ENCODE assay signal across 11 cellular contexts in genomic region chr4:7892212-7893019, GRCh38. TPM values are rescaled to one million over a fixed set of nuclear protein-coding genes. Genes with fewer than 3 reads are reported as not detected.
A peak's percentile ranks its signal among the peaks of the same experiment; 100 is the strongest.
DNase-seq lines count a peak whose midpoint lies in the region; ATAC-seq and TF ChIP-seq lines count a peak whose summit lies in the region.
"Had no signal": no experiment of that assay in that cellular context is flagged by ENCODE, and none has a peak within 500 bp of the region (broad histone marks: within the 10 kb centered on the region; RNA-seq: fewer than 3 reads in every experiment).

No MANE protein-coding gene starts in this region.

- peaks cover 4% of the 10 kb centered on the region for H3K9me3 ChIP-seq in smooth muscle cell (replicated peaks; ENCODE audit: low read depth)

- H3K4me3 Mint-ChIP-seq in GM23338, result no peak overlapping the region
- peak overlapping the region; percentile 81 for H3K4me3 Mint-ChIP-seq in glutamatergic neuron (ENCODE audit: unreplicated experiment)
- H3K4me3 Mint-ChIP-seq: activated CD4-positive, alpha-beta memory T cell treated with anti-CD3 and anti-CD28 coated beads for 36 hours; natural killer cell had no signal

- H3K79me2 ChIP-seq in GM23338 (replicated peaks; ENCODE audit: insufficient read depth) (peaks cover 86% of the 10 kb centered on the region), smooth muscle cell (ENCODE audit: low read depth) (peaks cover 82% of the 10 kb centered on the region)

- H3K9me2 ChIP-seq in GM23338 (ENCODE audit: insufficient read depth), result no peaks in the 10 kb centered on the region

- DNase-seq in GM23338 (ENCODE audit: low spot score) (no peak), glutamatergic neuron (peak; percentile 94), smooth muscle cell (lab: John Stamatoyannopoulos, UW; ENCODE audit: unreplicated experiment) (no peak), Kasumi-1 (lab: John Stamatoyannopoulos, UW) (no peak)
- DNase-seq in activated CD8-positive, alpha-beta memory T cell treated with anti-CD3 and anti-CD28 coated beads, Interleukin-2, amount 50 U/mL, for 48 hours, result no peak
- DNase-seq: activated CD4-positive, alpha-beta memory T cell treated with anti-CD3 and anti-CD28 coated beads for 36 hours; amniotic stem cell; natural killer cell had no signal

- peak; percentile 49 for ATAC-seq in GM23338
- ATAC-seq in SK-N-SH treated with all-trans-retinoic acid at 6 μM for 48 hours, result peak; percentile 59
- ATAC-seq in HG03097 (IDR thresholded peaks at IDR 0.05; ENCODE audit: low FRiP score, unreplicated experiment), result no peak
- ATAC-seq in HG02970 (IDR thresholded peaks at IDR 0.05; ENCODE audit: low FRiP score, unreplicated experiment), result no peak
- ATAC-seq: natural killer cell had no signal

- H3K4me2 ChIP-seq in GM23338 (no peak overlapping the region), smooth muscle cell (peak overlapping the region; percentile 21)

- H3K9me3 Mint-ChIP-seq in GM23338 (peaks cover 11% of the 10 kb centered on the region), glutamatergic neuron (ENCODE audit: unreplicated experiment) (peaks cover 64% of the 10 kb centered on the region)

- peaks cover 38% of the 10 kb centered on the region for H3K4me1 ChIP-seq in GM23338 (ENCODE audit: insufficient read depth)
- H3K4me1 ChIP-seq in smooth muscle cell (ENCODE audit: low read depth), result no peaks in the 10 kb centered on the region

- H3K36me3 Mint-ChIP-seq in GM23338 (ENCODE audit: low read depth) (peaks cover 8% of the 10 kb centered on the region; the same call in 2 of the 3 replicates), glutamatergic neuron (ENCODE audit: unreplicated experiment) (peaks cover 11% of the 10 kb centered on the region)

- H3K27ac ChIP-seq in GM23338 (ENCODE audit: low read depth) (no peak overlapping the region), smooth muscle cell (ENCODE audit: low read depth) (peak overlapping the region; percentile 37)

- TF ChIP-seq CTCF in GM23338 (conservative IDR thresholded peaks at IDR 0.05; ENCODE audit: low read depth in 2 of 2) (no peak), glutamatergic neuron (IDR thresholded peaks at IDR 0.05; ENCODE audit: partially characterized antibody, unreplicated experiment) (no peak), smooth muscle cell (IDR thresholded peaks at IDR 0.05; ENCODE audit: borderline replicate concordance, insufficient read depth, poor library complexity, severe bottlenecking) (no peak)

- H2AFZ ChIP-seq in GM23338 (no peak overlapping the region), smooth muscle cell (ENCODE audit: low read depth) (no peak overlapping the region)

- no peaks in the 10 kb centered on the region for H3F3A ChIP-seq in GM23338 (replicated peaks; ENCODE audit: low read depth)
- H3F3A ChIP-seq in smooth muscle cell (ENCODE audit: low read depth), result peaks cover 3% of the 10 kb centered on the region

- H3K36me3 ChIP-seq in GM23338 (ENCODE audit: insufficient read depth), result no peaks in the 10 kb centered on the region; the same call in 1 of the 2 replicates
- H3K36me3 ChIP-seq in smooth muscle cell (ENCODE audit: low read depth), result no peaks in the 10 kb centered on the region

- H3K4me3 ChIP-seq in GM23338 (no peak overlapping the region), smooth muscle cell (no peak overlapping the region)

- H4K20me1 ChIP-seq in GM23338 (replicated peaks; ENCODE audit: insufficient read depth) (no peaks in the 10 kb centered on the region), smooth muscle cell (ENCODE audit: low read depth) (peaks cover 53% of the 10 kb centered on the region)

- 63% methylated on average over 12 of the region's 12 CpGs for WGBS in smooth muscle cell (ENCODE audit: low lambda C conversion rate)

- H3K27me3 Mint-ChIP-seq in GM23338 (ENCODE audit: insufficient read depth, low read depth, poor library complexity) (peaks cover 2% of the 10 kb centered on the region), glutamatergic neuron (ENCODE audit: unreplicated experiment) (peaks cover 60% of the 10 kb centered on the region)
- H3K27me3 Mint-ChIP-seq: activated CD4-positive, alpha-beta memory T cell treated with anti-CD3 and anti-CD28 coated beads for 36 hours had no signal

- H3K27me3 ChIP-seq in GM23338 (ENCODE audit: insufficient read depth) (no peaks in the 10 kb centered on the region), smooth muscle cell (ENCODE audit: low read depth) (no peaks in the 10 kb centered on the region)

- H3K9ac ChIP-seq in smooth muscle cell (ENCODE audit: low read depth), result no peak overlapping the region

- H3K4me1 Mint-ChIP-seq in GM23338, result peaks cover 43% of the 10 kb centered on the region
- peaks cover 71% of the 10 kb centered on the region for H3K4me1 Mint-ChIP-seq in glutamatergic neuron (ENCODE audit: low read depth, unreplicated experiment)

- H3K27ac Mint-ChIP-seq in GM23338 (no peak overlapping the region), glutamatergic neuron (ENCODE audit: unreplicated experiment) (peak overlapping the region; percentile 99)
- H3K27ac Mint-ChIP-seq: activated CD4-positive, alpha-beta memory T cell treated with anti-CD3 and anti-CD28 coated beads for 36 hours; natural killer cell had no signal

TF ChIP-seq in GM23338, 12 proteins besides CTCF, POLR2A, EP300 and RAD21 (continues in another document):
- no peak for TF ChIP-seq EZH2phosphoT487 (IDR thresholded peaks at IDR 0.05; ENCODE audit: unreplicated experiment)
- TF ChIP-seq CREB1 (CRISPR knock-in tag; IDR thresholded peaks at IDR 0.05; ENCODE audit: low read depth), result no peak
- no peak for TF ChIP-seq ZNF331 (CRISPR knock-in tag; IDR thresholded peaks at IDR 0.05; ENCODE audit: low read depth)
- no peak for TF ChIP-seq ETS1 (IDR thresholded peaks at IDR 0.05)

TF ChIP-seq in SK-N-SH treated with all-trans-retinoic acid at 6 μM for 48 hours, 23 proteins besides CTCF, POLR2A, EP300 and RAD21:
- peak; percentile 64 for TF ChIP-seq TCF4 (CRISPR knock-in tag; IDR thresholded peaks at IDR 0.05; ENCODE audit: borderline replicate concordance)
- TF ChIP-seq CREB5 (CRISPR knock-in tag; IDR thresholded peaks at IDR 0.05; ENCODE audit: low read depth), result no peak
- TF ChIP-seq ISL1 (CRISPR knock-in tag; IDR thresholded peaks at IDR 0.05), result peak; percentile 62
- peak; percentile 93; the same call in 1 of the 2 replicates for TF ChIP-seq TSHZ2 (CRISPR knock-in tag; IDR thresholded peaks at IDR 0.05)
- no peak for TF ChIP-seq ZC3H10 (CRISPR knock-in tag; IDR thresholded peaks at IDR 0.05)
TF ChIP-seq in SK-N-SH treated with all-trans-retinoic acid at 6 μM for 48 hours: peak in this region for 3.

RNA-seq across cellular contexts. Expression of gene AFAP1, which starts 47.2 kb away (rescaled TPM):
- total RNA-seq in GM23338 (2014; rRNA removed; shearing (Covaris generic)), result 21.5 and 25.9 TPM in 2 replicates
- polyA plus RNA-seq in GM23338 (2016; fragmentation: Nextera tagmentation; extraction: Ambion mirVana) (5.4 and 6.5 TPM in 2 replicates), smooth muscle cell (12.6 and 15.8 TPM in 2 replicates)
- total RNA-seq in glutamatergic neuron (ENCODE audit: unreplicated experiment) (528 TPM), smooth muscle cell (17.9 and 24.8 TPM in 2 replicates)

Comparison
In these comparisons a context has a peak if more than half of its experiments do, and no peak if none do; other contexts are left out.
1. ATAC-seq: peak in GM23338 (single experiment) and SK-N-SH treated with all-trans-retinoic acid at 6 μM for 48 hours (single experiment); none in HG03097 (single experiment) and HG02970 (single experiment).
2. RNA of gene AFAP1, which starts 47.2 kb away (total RNA-seq): 528 TPM in glutamatergic neuron (single experiment); 17.9 to 24.8 TPM in smooth muscle cell and 21.5 to 25.9 TPM in GM23338; every median in the first group is over 10 times any median in the second.